22 cellular contexts compared by ENCODE assay signal in genomic region chrX:17291141-17291900, GRCh38.
DNase-seq lines count a peak whose midpoint lies in the region; ATAC-seq, FAIRE-seq and TF ChIP-seq lines count a peak whose summit lies in the region.
"Had no signal": no experiment of that assay in that cellular context is flagged by ENCODE, and none has a peak within 500 bp of the region (broad histone marks: within the 10 kb centered on the region; RNA-seq: fewer than 3 reads in every experiment).

No MANE protein-coding gene starts in this region.

- POLR2A ChIA-PET in PC-3 (lab: Charles Lee; ENCODE audit: unreplicated experiment) = no interaction called here
- POLR2A ChIA-PET in H1 (lab: Charles Lee; ENCODE audit: partially characterized antibody) = interaction anchor here (1.9 kb wide), 1 partner anchor 10 kb away, joined by 4 read pairs; no protein-coding TSS in a partner anchor

- H3K4me3 ChIP-seq in PC-3 (ENCODE audit: low read length) = no peak overlapping the region
- H3K4me3 ChIP-seq in H1 (ENCODE audit: extremely low read depth in 1 of 4, insufficient read depth in 2 of 4, low read depth in 3 of 4, low read length in 4 of 4) = no peak overlapping the region
- no peak overlapping the region for H3K4me3 ChIP-seq in pancreas
- H3K4me3 ChIP-seq in vagina = no peak overlapping the region
- H3K4me3 ChIP-seq: HAP-1 had no signal

- 70% methylated on average over 2 of the region's 2 CpGs; no CpG with 5 or more reads in 1 of the 2 experiments for WGBS in H1 (ENCODE audit: extremely low coverage in 1 of 2, insufficient coverage in 1 of 2, insufficient read length in 1 of 2, insufficient replicate concordance in 2 of 2, low coverage in 1 of 2, low lambda C conversion rate in 2 of 2, missing lambda C conversion rate in 1 of 2), 2 experiments
- WGBS in pancreas, 2 donors = 37 to 49% methylated on average over 2 of the region's 2 CpGs

- no peaks in the 10 kb centered on the region for H3K79me1 ChIP-seq in H1 (ENCODE audit: low read depth, low read length)

- H2BK12ac ChIP-seq in H1 (ENCODE audit: low read depth, low read length) = no peak overlapping the region

- H3K9ac ChIP-seq in PC-3 (ENCODE audit: low read length) (no peak overlapping the region), H1 (replicated peaks in 1 of 4; ENCODE audit: extremely low read depth in 1 of 4, low read depth in 3 of 4, low read length in 3 of 4) (no peak overlapping the region)
- H3K9ac ChIP-seq: KMS-11 had no signal

- no peak overlapping the region for H4K91ac ChIP-seq in H1 (replicated peaks; ENCODE audit: insufficient read length, low read length)

- TF ChIP-seq RAD21 in H1 (IDR thresholded peaks at IDR 0.05 in 1 of 2, conservative IDR thresholded peaks at IDR 0.05 in 1 of 2; ENCODE audit: low read depth in 2 of 2, low read length in 2 of 2) = no peak

- H3K14ac ChIP-seq in H1 (ENCODE audit: insufficient read length) = no peak overlapping the region

- H3K9me3 Mint-ChIP-seq in stimulated activated effector memory CD8-positive, alpha-beta T cell treated with anti-CD3 and anti-CD28 coated beads, Interleukin-12 subunit alpha, Interleukin-12 subunit beta, amount 100 ng/mL, for 72 hours = peaks cover 7% of the 10 kb centered on the region
- H3K9me3 Mint-ChIP-seq: central memory CD8-positive, alpha-beta T cell had no signal

- no peak overlapping the region for H3K4ac ChIP-seq in H1 (replicated peaks; ENCODE audit: insufficient read length, low read depth, low read length)

- H3K27me3 ChIP-seq in PC-3 (ENCODE audit: low read length) = no peaks in the 10 kb centered on the region
- no peaks in the 10 kb centered on the region for H3K27me3 ChIP-seq in H1 (replicated peaks in 1 of 4; ENCODE audit: control insufficient read depth in 3 of 4, extremely low read depth in 1 of 4, insufficient read depth in 3 of 4, low read length in 3 of 4)
- peaks cover 0 to 3% (median 0%) of the 10 kb centered on the region in 4 donors for H3K27me3 ChIP-seq in pancreas
- H3K27me3 ChIP-seq in vagina = no peaks in the 10 kb centered on the region

- H3K4me2 ChIP-seq in PC-3 (ENCODE audit: low read length) = 0 out of 2 replicates have a peak overlapping the region, but pooled peaks have one; percentile 37
- H3K4me2 ChIP-seq in H1 (ENCODE audit: insufficient read depth in 1 of 2, low read depth in 2 of 2, low read length in 2 of 2) = no peak overlapping the region
- H3K4me2 ChIP-seq: KMS-11 had no signal

- H3K56ac ChIP-seq in H1 (replicated peaks; ENCODE audit: insufficient read length, low read depth, low read length) = no peak overlapping the region

- H3K23ac ChIP-seq in H1 (ENCODE audit: insufficient read length) = no peak overlapping the region

- ATAC-seq in PC-3 (peak; percentile 51), pancreas (no peak), GM21786 (IDR thresholded peaks at IDR 0.05; ENCODE audit: unreplicated experiment) (no peak), HG03520 (IDR thresholded peaks at IDR 0.05; ENCODE audit: unreplicated experiment) (no peak)
- ATAC-seq in stimulated activated effector memory CD8-positive, alpha-beta T cell treated with anti-CD3 and anti-CD28 coated beads, Interleukin-12 subunit alpha, Interleukin-12 subunit beta, amount 100 ng/mL, for 72 hours = no peak
- ATAC-seq: CD8-positive, alpha-beta T cell; left lobe of liver had no signal

- H4K8ac ChIP-seq in H1 (ENCODE audit: extremely low read depth, insufficient read depth, low read length) = no peak overlapping the region

- no peak overlapping the region for H3K27ac Mint-ChIP-seq in stimulated activated effector memory CD8-positive, alpha-beta T cell treated with anti-CD3 and anti-CD28 coated beads, Interleukin-12 subunit alpha, Interleukin-12 subunit beta, amount 100 ng/mL, for 72 hours
- H3K27ac Mint-ChIP-seq: CD8-positive, alpha-beta T cell had no signal

- H3K27ac ChIP-seq in PC-3 (ENCODE audit: low read length) = no peak overlapping the region
- no peak overlapping the region for H3K27ac ChIP-seq in H1 (ENCODE audit: low read depth, low read length)
- no peak overlapping the region for H3K27ac ChIP-seq in pancreas
- peak overlapping the region; percentile 44 for H3K27ac ChIP-seq in vagina
- H3K27ac ChIP-seq: KMS-11 had no signal

- DNase-seq in PC-3 = peak; percentile 64
- DNase-seq in H1 (ENCODE audit: low read depth in 1 of 2, low spot score in 2 of 2) = no peak
- DNase-seq in pancreas = no peak
- no peak for DNase-seq in vagina (ENCODE audit: extremely low spot score in 2 of 2)
- no peak for DNase-seq in stimulated activated effector memory CD8-positive, alpha-beta T cell treated with anti-CD3 and anti-CD28 coated beads, Interleukin-12 subunit alpha, Interleukin-12 subunit beta, amount 100 ng/mL, for 72 hours (ENCODE audit: low spot score in 2 of 2)
- DNase-seq: activated CD4-positive, alpha-beta T cell treated with anti-CD3 and anti-CD28 coated beads, Interleukin-2, amount 50 U/mL, for 1 hour; activated gamma-delta T cell; CD8-positive, alpha-beta T cell; effector CD4-positive, alpha-beta T cell; NCI-H187; NCI-H2227 treated with DMSO at 0.1 percent for 48 hours; NCI-H748 treated with DMSO at 0.1 percent for 48 hours; retina; SHP77 treated with DMSO at 0.1 percent for 48 hours; T-helper 1 cell had no signal

- no peaks in the 10 kb centered on the region for H3F3A ChIP-seq in PC-3 (ENCODE audit: low read length, unreplicated experiment)

- H3K36me3 Mint-ChIP-seq in stimulated activated effector memory CD8-positive, alpha-beta T cell treated with anti-CD3 and anti-CD28 coated beads, Interleukin-12 subunit alpha, Interleukin-12 subunit beta, amount 100 ng/mL, for 72 hours = no peaks in the 10 kb centered on the region
- H3K36me3 Mint-ChIP-seq: CD8-positive, alpha-beta T cell had no signal

- no peak overlapping the region for H2BK120ac ChIP-seq in H1 (replicated peaks; ENCODE audit: low read depth, low read length)

- H2AK5ac ChIP-seq in H1 (ENCODE audit: low read depth, low read length) = no peak overlapping the region

- H4K20me1 ChIP-seq in PC-3 (ENCODE audit: low read length) (no peaks in the 10 kb centered on the region), H1 (replicated peaks in 1 of 2; ENCODE audit: control insufficient read depth in 1 of 2, insufficient read depth in 2 of 2, low read length in 2 of 2) (no peaks in the 10 kb centered on the region)

- TF ChIP-seq CTCF in PC-3 (conservative IDR thresholded peaks at IDR 0.05; ENCODE audit: low read depth, low read length) (no peak), H1 (IDR thresholded peaks at IDR 0.05; ENCODE audit: control extremely low read depth in 1 of 3, insufficient read depth in 1 of 3, low read depth in 1 of 3, low read length in 3 of 3) (no peak), pancreas (IDR thresholded peaks at IDR 0.05) (no peak), vagina (IDR thresholded peaks at IDR 0.05) (no peak)

- no TSS peak for BruUV-seq in PC-3 (replicated peaks; lab: Mats Ljungman, UMichigan)

- H3K36me3 ChIP-seq in PC-3 (ENCODE audit: low read depth, low read length) (no peaks in the 10 kb centered on the region), H1 (ENCODE audit: control insufficient read depth in 2 of 4, insufficient read depth in 4 of 4, low read length in 3 of 4) (no peaks in the 10 kb centered on the region), pancreas (no peaks in the 10 kb centered on the region), vagina (no peaks in the 10 kb centered on the region)
- H3K36me3 ChIP-seq: HAP-1 had no signal

- no peak overlapping the region for H3K4me3 Mint-ChIP-seq in stimulated activated effector memory CD8-positive, alpha-beta T cell treated with anti-CD3 and anti-CD28 coated beads, Interleukin-12 subunit alpha, Interleukin-12 subunit beta, amount 100 ng/mL, for 72 hours
- H3K4me3 Mint-ChIP-seq: CD8-positive, alpha-beta T cell; central memory CD8-positive, alpha-beta T cell had no signal

- H3K4me1 Mint-ChIP-seq in stimulated activated effector memory CD8-positive, alpha-beta T cell treated with anti-CD3 and anti-CD28 coated beads, Interleukin-12 subunit alpha, Interleukin-12 subunit beta, amount 100 ng/mL, for 72 hours = no peaks in the 10 kb centered on the region
- H3K4me1 Mint-ChIP-seq: central memory CD8-positive, alpha-beta T cell had no signal

- no peaks in the 10 kb centered on the region for H3K9me2 ChIP-seq in PC-3 (replicated peaks; ENCODE audit: low read length)

- no peaks in the 10 kb centered on the region for H3K23me2 ChIP-seq in H1 (ENCODE audit: low read depth, low read length)

- FAIRE-seq in H1 (lab: Jason Lieb, UNC) (peak; percentile 84), pancreas (lab: Jason Lieb, UNC) (peak; percentile 34)
- FAIRE-seq: HTR-8/SVneo had no signal

- peaks cover 13% of the 10 kb centered on the region for H3K4me1 ChIP-seq in PC-3 (ENCODE audit: insufficient read depth, low read length)
- H3K4me1 ChIP-seq in H1 (replicated peaks in 1 of 4; ENCODE audit: control insufficient read depth in 3 of 4, insufficient read depth in 4 of 4, low read length in 3 of 4) = peaks cover 0 to 4% (median 0%) of the 10 kb centered on the region in 4 experiments; a peak in 1 of 7 replicates
- no peaks in the 10 kb centered on the region for H3K4me1 ChIP-seq in pancreas
- H3K4me1 ChIP-seq in vagina = no peaks in the 10 kb centered on the region
- H3K4me1 ChIP-seq: HAP-1 had no signal

- H3K79me2 ChIP-seq in PC-3 (ENCODE audit: low read length) (no peaks in the 10 kb centered on the region), H1 (ENCODE audit: control insufficient read depth in 1 of 2, insufficient read depth in 2 of 2, low read length in 2 of 2) (no peaks in the 10 kb centered on the region)

- H3K18ac ChIP-seq in H1 (ENCODE audit: extremely low read depth, low read length) = no peak overlapping the region

- no peak overlapping the region for H4K5ac ChIP-seq in H1 (ENCODE audit: insufficient read length, low read depth, low read length)

- no peak for TF ChIP-seq POLR2A in H1 (IDR thresholded peaks at IDR 0.05; ENCODE audit: control extremely low read depth in 1 of 2, low read depth in 2 of 2, low read length in 2 of 2)
- TF ChIP-seq POLR2A in vagina (IDR thresholded peaks at IDR 0.05) = no peak

- intact Hi-C loops in PC-3 (cut with micrococcal nuclease) (no loop called here), pancreas (cut with DNase I) (no loop called here), vagina (cut with DNase I) (no loop called here)

- H2BK15ac ChIP-seq in H1 (ENCODE audit: low read length) = no peak overlapping the region

- TF ChIP-seq EP300 in H1 (IDR thresholded peaks at IDR 0.05; ENCODE audit: borderline replicate concordance in 1 of 2, low read depth in 2 of 2, low read length in 2 of 2) = no peak

- no peak overlapping the region for H2BK20ac ChIP-seq in H1 (ENCODE audit: low read length)

- H3K9me3 ChIP-seq in PC-3 (ENCODE audit: low read length) = no peaks in the 10 kb centered on the region
- no peaks in the 10 kb centered on the region for H3K9me3 ChIP-seq in H1 (ENCODE audit: insufficient read depth in 2 of 2, low read depth in 1 of 2, low read length in 1 of 2)
- no peaks in the 10 kb centered on the region for H3K9me3 ChIP-seq in pancreas
- H3K9me3 ChIP-seq in vagina = no peaks in the 10 kb centered on the region
- H3K9me3 ChIP-seq: HAP-1 had no signal

- H2BK5ac ChIP-seq in H1 (ENCODE audit: low read depth, low read length) = no peak overlapping the region; the same call in 1 of the 2 replicates

- CTCF ChIA-PET in PC-3 (lab: Charles Lee) (no interaction called here), H1 (lab: Charles Lee; ENCODE audit: partially characterized antibody) (interaction anchor here (0.6 to 0.9 kb wide), 2 partner anchors 12 to 232 kb away, joined by 3 read pairs; no protein-coding TSS in a partner anchor)

- H2AFZ ChIP-seq in PC-3 (ENCODE audit: low read length) (no peak overlapping the region), H1 (ENCODE audit: low read length) (no peak overlapping the region)
